ENCODE assay signal across 8 cellular contexts in the genomic region with DNA sequence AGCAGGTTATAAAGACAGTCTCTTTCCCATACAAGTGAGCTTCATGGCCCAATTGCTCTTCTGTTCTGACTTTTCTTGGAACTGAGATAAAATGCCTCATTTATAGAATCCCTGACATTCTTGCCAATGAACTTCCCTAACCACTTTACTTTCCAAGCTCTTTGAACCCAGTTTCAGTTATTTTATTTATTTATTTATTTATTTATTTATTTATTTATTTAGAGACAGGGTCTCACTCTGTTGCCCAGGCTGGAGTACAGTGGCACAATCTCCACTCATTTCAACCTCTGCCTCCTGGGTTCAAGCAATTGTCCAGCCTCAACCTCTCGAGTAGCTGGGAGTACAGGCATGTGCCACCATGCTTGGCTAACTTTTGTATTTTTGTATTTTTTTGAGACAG.
"Had no signal": no experiment of that assay in that cellular context is flagged by ENCODE, and none has a peak within 500 bp of the region (broad histone marks: within the 10 kb centered on the region; RNA-seq: fewer than 3 reads in every experiment).

No MANE protein-coding gene starts in this region.

- DNase-seq: GDM1, GF-D8 had no signal

- FAIRE-seq: G401.6, GM12878, GM12891, GM12892, GM18507, GM19239 had no signal

- H3K4me3 ChIP-seq: GM12878 had no signal

- ATAC-seq: GM12878 had no signal
